Comparison of ENCODE assay signal across 18 cellular contexts in genomic region chr7:140391634-140392033, GRCh38. TPM values are rescaled to one million over a fixed set of nuclear protein-coding genes. Genes with fewer than 3 reads are reported as not detected.
DNase-seq lines count a peak whose midpoint lies in the region; ATAC-seq, FAIRE-seq and TF ChIP-seq lines count a peak whose summit lies in the region.
"Had no signal": no experiment of that assay in that cellular context is flagged by ENCODE, and none has a peak within 500 bp of the region (broad histone marks: within the 10 kb centered on the region; RNA-seq: fewer than 3 reads in every experiment).

No MANE protein-coding gene starts in this region.

- H3K4me1 ChIP-seq in BLaER1 = peaks cover 55% of the 10 kb centered on the region
- peaks cover 3% of the 10 kb centered on the region for H3K4me1 ChIP-seq in HEK293 (ENCODE audit: control insufficient read depth, insufficient read depth, low read length)
- peaks cover 27 to 28% of the 10 kb centered on the region in 2 experiments for H3K4me1 ChIP-seq in K562 (replicated peaks in 1 of 2; ENCODE audit: control insufficient read depth in 2 of 2, insufficient read depth in 2 of 2, low read length in 2 of 2)
- peaks cover 0 to 7% (median 2%) of the 10 kb centered on the region in 4 donors for H3K4me1 ChIP-seq in tibial artery

- peak; percentile 87 for FAIRE-seq in K562 (lab: Jason Lieb, UNC)
- FAIRE-seq: G401.6 had no signal

- in situ Hi-C loops in K562 (cut with MboI) = no loop called here

- H3K27me3 ChIP-seq in BLaER1 (peaks cover 3% of the 10 kb centered on the region; the same call in 1 of the 2 replicates), K562 (ENCODE audit: control insufficient read depth in 2 of 2, insufficient read depth in 2 of 2, low read length in 2 of 2) (no peaks in the 10 kb centered on the region), dorsolateral prefrontal cortex (no peaks in the 10 kb centered on the region), tibial artery (no peaks in the 10 kb centered on the region)

- TF ChIP-seq EP300 in K562 (IDR thresholded peaks at IDR 0.05; ENCODE audit: low read length) = peak; percentile 70; the same call in 1 of the 2 replicates

- DNase-seq in OCI-M2 (lab: John Stamatoyannopoulos, UW; ENCODE audit: unreplicated experiment) (peak; percentile 64), K562 (ENCODE audit: extremely low read depth in 1 of 4, low spot score in 3 of 4) (peak in 2 of 4 experiments; percentile 68 to 84), GM10266 (ENCODE audit: extremely low spot score) (no peak), dorsolateral prefrontal cortex (no peak), tibial artery (no peak), kidney glomerular epithelial cell (lab: John Stamatoyannopoulos, UW) (no peak)
- DNase-seq: Calu3; CD4-positive, CD25-positive, alpha-beta regulatory T cell; DMS79; EL; GOT3; H9 had no signal

- H3K27ac ChIP-seq in BLaER1 (no peak overlapping the region), HEK293 (ENCODE audit: extremely low read depth, low read depth, low read length) (no peak overlapping the region), K562 (ENCODE audit: extremely low read depth, low read depth, low read length) (no peak overlapping the region), dorsolateral prefrontal cortex (no peak overlapping the region), tibial artery (no peak overlapping the region)
- H3K27ac ChIP-seq: 22Rv1 had no signal

- H3K4me2 ChIP-seq in BLaER1 (peak overlapping the region; percentile 90), K562 (ENCODE audit: insufficient read depth, low read length) (peak overlapping the region; percentile 28)

- peaks cover 73% of the 10 kb centered on the region for H3K79me2 ChIP-seq in K562 (ENCODE audit: control insufficient read depth, insufficient read depth, low read length)

- CTCF ChIA-PET in HEK293 (lab: Yijun Ruan, JAX) (no interaction called here), K562 (lab: Yijun Ruan, JAX; ENCODE audit: low intra/inter-chr PET ratio) (no interaction called here)

- H4K20me1 ChIP-seq in BLaER1 = peaks cover 97% of the 10 kb centered on the region
- H4K20me1 ChIP-seq in K562 (replicated peaks; ENCODE audit: control insufficient read depth, insufficient read depth, low read length) = peaks cover 41% of the 10 kb centered on the region

- no TSS peak for BruUV-seq in K562 (replicated peaks; lab: Mats Ljungman, UMichigan)

- no peak overlapping the region for H3K9ac ChIP-seq in BLaER1
- H3K9ac ChIP-seq in K562 (ENCODE audit: insufficient read depth in 1 of 2, low read depth in 2 of 2, low read length in 2 of 2) = no peak overlapping the region

- no peak for TF ChIP-seq RAD21 in K562 (CRISPR knock-in tag; conservative IDR thresholded peaks at IDR 0.05 in 1 of 2, IDR thresholded peaks at IDR 0.05 in 1 of 2)

- 0% methylated on average over 1 of the region's 1 CpG for WGBS in K562 (ENCODE audit: insufficient coverage, low coverage, missing lambda C conversion rate)

- intact Hi-C loops in K562 (cut with micrococcal nuclease) = no loop called here
- intact Hi-C loops in dorsolateral prefrontal cortex (cut with DNase I) = no loop called here
- intact Hi-C loops in tibial artery (cut with DNase I; ENCODE audit: low total_unique reads) = loop anchor here (10.0 kb wide), 1 partner anchor 413 kb away; no protein-coding TSS in a partner anchor

- peaks cover 7% of the 10 kb centered on the region for H3K9me1 ChIP-seq in K562 (ENCODE audit: control insufficient read depth, insufficient read depth, low read length)

- H3K36me3 ChIP-seq in BLaER1 (peaks cover 21% of the 10 kb centered on the region), HEK293 (ENCODE audit: control insufficient read depth in 2 of 2, insufficient read depth in 1 of 2, low read length in 2 of 2) (no peaks in the 10 kb centered on the region; a peak in 1 of 3 replicates), K562 (ENCODE audit: control insufficient read depth, insufficient read depth, low read length) (no peaks in the 10 kb centered on the region), tibial artery (no peaks in the 10 kb centered on the region)

- POLR2A ChIA-PET in HEK293 (lab: Yijun Ruan, JAX) = interaction anchor here (0.6 kb wide), 1 partner anchor 83 kb away, joined by 3 read pairs; no protein-coding TSS in a partner anchor
- POLR2A ChIA-PET in K562 (lab: Yijun Ruan, JAX) = interaction anchor here (0.6 to 3.2 kb wide), 6 partner anchors 10 to 154 kb away, joined by 3 to 14 read pairs (median 3); no protein-coding TSS in a partner anchor

- no peak overlapping the region for H3K4me3 ChIP-seq in BLaER1
- no peak overlapping the region for H3K4me3 ChIP-seq in HEK293 (ENCODE audit: low read depth, low read length)
- no peak overlapping the region for H3K4me3 ChIP-seq in K562
- H3K4me3 ChIP-seq in dorsolateral prefrontal cortex = no peak overlapping the region
- H3K4me3 ChIP-seq in tibial artery = no peak overlapping the region

- TF ChIP-seq CTCF in HEK293 (tag by site-specific recombination; IDR thresholded peaks at IDR 0.05) = no peak
- no peak for TF ChIP-seq CTCF in K562 (IDR thresholded peaks at IDR 0.05 in 2 of 3, conservative IDR thresholded peaks at IDR 0.05 in 1 of 3; ENCODE audit: insufficient read depth in 2 of 3, low read depth in 1 of 3, low read length in 3 of 3)
- no peak for TF ChIP-seq CTCF in GM10266 (IDR thresholded peaks at IDR 0.05; ENCODE audit: control insufficient read depth, insufficient read depth, low read depth, missing control alignments)
- no peak for TF ChIP-seq CTCF in dorsolateral prefrontal cortex (IDR thresholded peaks at IDR 0.05 in 54 of 56, conservative IDR thresholded peaks at IDR 0.05 in 2 of 56; ENCODE audit: low read depth in 1 of 56, partially characterized antibody in 56 of 56)
- TF ChIP-seq CTCF in tibial artery (IDR thresholded peaks at IDR 0.05) = no peak

- H3K9me3 ChIP-seq in BLaER1 = no peaks in the 10 kb centered on the region
- H3K9me3 ChIP-seq in HEK293 (ENCODE audit: control insufficient read depth, insufficient read depth, low read depth, low read length) = no peaks in the 10 kb centered on the region
- H3K9me3 ChIP-seq in K562 (replicated peaks; ENCODE audit: control insufficient read depth, insufficient read depth, low read depth, low read length) = no peaks in the 10 kb centered on the region
- H3K9me3 ChIP-seq in tibial artery = no peaks in the 10 kb centered on the region

- H2AFZ ChIP-seq in K562 (ENCODE audit: low read depth, low read length) = no peak overlapping the region

- ATAC-seq in K562 = peak; percentile 81

- TF ChIP-seq POLR2A in K562 (conservative IDR thresholded peaks at IDR 0.05) = no peak

TF ChIP-seq in HEK293, 187 proteins besides CTCF, POLR2A, EP300 and RAD21 (continues in another document):
- peak; percentile 91 for TF ChIP-seq SCRT2 (tag by site-specific recombination; IDR thresholded peaks at IDR 0.05)
- no peak for TF ChIP-seq ZNF791 (tag by site-specific recombination; IDR thresholded peaks at IDR 0.05)
- TF ChIP-seq ZNF777 (tag by site-specific recombination; IDR thresholded peaks at IDR 0.05; ENCODE audit: borderline replicate concordance) = no peak
- TF ChIP-seq ZBTB21 (tag by site-specific recombination; IDR thresholded peaks at IDR 0.05) = no peak

TF ChIP-seq in K562, 482 proteins besides CTCF, POLR2A, EP300 and RAD21 (continues in another document):
- TF ChIP-seq TRIM24 (IDR thresholded peaks at IDR 0.05) (peak; percentile 80 to 88), ZNF3 (CRISPR knock-in tag; IDR thresholded peaks at IDR 0.05) (no peak), MECOM (CRISPR knock-in tag; IDR thresholded peaks at IDR 0.05) (peak; percentile 94), STAT5A (IDR thresholded peaks at IDR 0.05; ENCODE audit: borderline replicate concordance, low read length) (peak; percentile 74), HOXB6 (CRISPR knock-in tag; IDR thresholded peaks at IDR 0.05; ENCODE audit: borderline replicate concordance) (no peak)

RNA-seq across cellular contexts. Expression of gene SLC37A3, which starts 6.7 kb away (rescaled TPM):
- 240 and 339 TPM in 2 replicates for total RNA-seq in K562 (2011; cell fraction: chromatin; rRNA removed; ENCODE audit: low replicate concordance)
- 136 TPM in 2 replicates for total RNA-seq in K562 (2011; cell fraction: nucleolus; rRNA removed)
- total RNA-seq in K562 (2011; cell fraction: nucleoplasm; rRNA removed) = 241 and 294 TPM in 2 replicates
- total RNA-seq in K562 (2014; rRNA removed) (16.4 and 18.5 TPM in 2 replicates), K562 (2014; rRNA removed; fragmentation: Illumina TruSeq; extraction: Trizol) (26.3 and 28.1 TPM in 2 replicates), K562 (2015; rRNA removed; fragmentation: Illumina TruSeq; extraction: Trizol) (26.1 and 26.8 TPM in 2 replicates), K562 (2021) (26.8 and 28.8 TPM in 2 replicates), dorsolateral prefrontal cortex (10 to 100 TPM; 27.2 to 72.2 (median 47.1) TPM)
- polyA plus RNA-seq in K562 (2011; rRNA removed) (59.1 and 72.5 TPM in 2 replicates), K562 (2014; fragmentation: Illumina TruSeq; extraction: Trizol) (28.6 and 31.2 TPM in 2 replicates), K562 (2014; fragmentation: Nextera tagmentation; extraction: Ambion mirVana) (10 to 100 TPM; 11.7 to 14.7 TPM), K562 (2014; rRNA removed) (26.0 and 28.8 TPM in 2 replicates)
- polyA plus RNA-seq in K562 (2011; cell fraction: cytosol; rRNA removed) = 29.7 and 73.8 TPM in 2 replicates
- polyA plus RNA-seq in K562 (2011; cell fraction: nucleus; rRNA removed) = 141 and 221 TPM in 2 replicates
- 15.6 and 24.5 TPM in 2 replicates for polyA plus RNA-seq in K562 (2012)
- 123 and 151 TPM in 2 replicates for polyA minus RNA-seq in K562 (2011; rRNA and poly(A)+ RNA removed)
- 22.1 and 24.2 TPM in 2 replicates for polyA minus RNA-seq in K562 (2011; cell fraction: cytosol; rRNA and poly(A)+ RNA removed)
- polyA minus RNA-seq in K562 (2011; cell fraction: nucleus; rRNA and poly(A)+ RNA removed) = 72.0 and 137 TPM in 2 replicates

RNA-seq across cellular contexts. Expression of gene RAB19, which starts 12.2 kb away (rescaled TPM):
- total RNA-seq in K562 (2011; cell fraction: chromatin; rRNA removed; ENCODE audit: low replicate concordance) = not detected in 2 replicates
- total RNA-seq in K562 (2011; cell fraction: nucleolus; rRNA removed) = not detected in 2 replicates
- not detected in 2 replicates for total RNA-seq in K562 (2011; cell fraction: nucleoplasm; rRNA removed)
- total RNA-seq in K562 (2014; rRNA removed) = not detected in 2 replicates
- total RNA-seq in K562 (2014; rRNA removed; fragmentation: Illumina TruSeq; extraction: Trizol) = not detected in 2 replicates
- total RNA-seq in K562 (2015; rRNA removed; fragmentation: Illumina TruSeq; extraction: Trizol) = not detected in 2 replicates
- total RNA-seq in K562 (2021) = 0.31 TPM in 1 of 2 replicates, not detected in the other
- 0.14 TPM in 1 of 2 replicates, not detected in the other for polyA plus RNA-seq in K562 (2011; rRNA removed)
- not detected in 2 replicates for polyA plus RNA-seq in K562 (2011; cell fraction: cytosol; rRNA removed)
- polyA plus RNA-seq in K562 (2011; cell fraction: nucleus; rRNA removed) = not detected in 2 replicates
- polyA plus RNA-seq in K562 (2012) = not detected in 2 replicates
- not detected in 2 replicates for polyA plus RNA-seq in K562 (2014; fragmentation: Illumina TruSeq; extraction: Trizol)
- not detected for polyA plus RNA-seq in K562 (2014; fragmentation: Nextera tagmentation; extraction: Ambion mirVana)
- not detected in 2 replicates for polyA plus RNA-seq in K562 (2014; rRNA removed)
- polyA minus RNA-seq in K562 (2011; rRNA and poly(A)+ RNA removed) = not detected in 2 replicates
- not detected in 2 replicates for polyA minus RNA-seq in K562 (2011; cell fraction: cytosol; rRNA and poly(A)+ RNA removed)
- polyA minus RNA-seq in K562 (2011; cell fraction: nucleus; rRNA and poly(A)+ RNA removed) = not detected in 2 replicates
- total RNA-seq in dorsolateral prefrontal cortex = under 1 TPM in 1 of 120 experiments, not detected in 119; 0.53 TPM
- total RNA-seq: A673 had no signal
- polyA plus RNA-seq: BJ had no signal
